ENCODE assay signal across 11 cellular contexts in the genomic region with DNA sequence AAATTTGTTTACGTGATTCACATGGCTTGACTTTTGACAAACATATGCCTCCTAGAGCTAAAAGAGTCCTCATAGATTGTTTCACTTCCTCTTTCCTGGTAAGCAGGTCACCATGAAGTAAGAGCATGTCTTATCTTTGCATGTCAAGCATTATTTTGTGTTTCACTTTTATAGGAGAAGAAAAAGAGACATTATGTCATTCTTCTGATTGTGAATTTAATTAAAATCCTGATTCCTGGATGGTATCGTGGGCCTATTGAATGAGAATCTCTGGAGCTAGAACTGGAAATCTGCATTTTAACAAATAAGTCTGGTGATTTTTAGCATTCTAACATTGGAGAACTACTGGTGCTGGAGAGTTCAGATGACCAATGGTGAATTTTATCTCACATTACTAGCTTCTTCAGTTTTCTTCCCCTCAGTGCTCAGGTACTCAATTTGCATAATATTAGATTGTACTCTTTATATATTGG.
DNase-seq lines count a peak whose midpoint lies in the region; ATAC-seq and TF ChIP-seq lines count a peak whose summit lies in the region.
"Had no signal": no experiment of that assay in that cellular context is flagged by ENCODE, and none has a peak within 500 bp of the region (broad histone marks: within the 10 kb centered on the region; RNA-seq: fewer than 3 reads in every experiment).

No MANE protein-coding gene starts in this region.

- intact Hi-C loops in left ventricle myocardium inferior (cut with micrococcal nuclease): no loop called here

- no peak overlapping the region for H3K4me3 ChIP-seq in left ventricle myocardium inferior

- ATAC-seq in GM18505 (IDR thresholded peaks at IDR 0.05; ENCODE audit: unreplicated experiment): peak; percentile 98
- ATAC-seq in GM21528 (IDR thresholded peaks at IDR 0.05; ENCODE audit: low FRiP score, unreplicated experiment): peak; percentile 98
- peak; percentile 99 for ATAC-seq in HG03520 (IDR thresholded peaks at IDR 0.05; ENCODE audit: unreplicated experiment)
- ATAC-seq in esophagus mucosa: peak; percentile 60
- ATAC-seq: HCT116 had no signal

- H3K9me3 ChIP-seq in left ventricle myocardium inferior (replicated peaks): no peaks in the 10 kb centered on the region

- no peak overlapping the region for H3K27ac ChIP-seq in left ventricle myocardium inferior (replicated peaks)
- H3K27ac ChIP-seq: VCaP had no signal

- H3K4me1 ChIP-seq in left ventricle myocardium inferior: no peaks in the 10 kb centered on the region

- no peak for TF ChIP-seq CTCF in left ventricle myocardium inferior (IDR thresholded peaks at IDR 0.05; ENCODE audit: borderline replicate concordance)

- DNase-seq in LoVo (ENCODE audit: low spot score) (no peak), SW 1271 (lab: John Stamatoyannopoulos, UW) (no peak), EL (no peak), left ventricle myocardium inferior (no peak)
- DNase-seq: nephron progenitor cell had no signal

- TF ChIP-seq POLR2A in GM18505 (IDR thresholded peaks at IDR 0.05; ENCODE audit: borderline replicate concordance, extremely low read depth, insufficient read depth, insufficient read length): no peak

- no peaks in the 10 kb centered on the region for H3K27me3 ChIP-seq in left ventricle myocardium inferior (ENCODE audit: low read depth)

- H3K36me3 ChIP-seq in left ventricle myocardium inferior: no peaks in the 10 kb centered on the region
